7 cellular contexts compared by ENCODE assay signal in the genomic region with DNA sequence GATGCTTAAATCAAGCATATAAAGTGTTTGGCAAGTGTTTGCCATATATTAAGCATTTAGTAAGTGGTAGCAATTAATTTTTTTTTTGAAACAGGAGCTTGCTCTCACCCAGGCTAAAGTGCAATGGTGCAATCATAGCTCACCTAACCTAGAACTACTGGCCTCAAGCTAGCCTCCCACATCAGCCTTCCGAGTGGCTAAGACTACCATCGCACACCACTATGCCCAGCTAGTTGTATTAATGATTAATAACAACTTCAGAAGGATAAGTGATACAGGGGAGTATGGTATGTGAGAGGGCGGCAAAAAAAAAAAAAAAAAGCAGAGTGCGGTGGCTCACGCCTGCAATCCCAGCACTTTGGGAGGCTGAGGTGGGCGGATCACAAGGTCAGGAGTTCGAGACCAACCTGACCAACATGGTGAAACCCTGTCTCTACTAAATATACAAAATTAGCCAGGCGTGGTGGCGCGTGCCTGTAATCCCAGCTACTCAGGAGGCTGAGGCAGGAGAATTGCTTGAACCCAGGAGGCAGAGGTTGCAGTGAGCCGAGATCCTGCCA. TPM values are rescaled to one million over a fixed set of nuclear protein-coding genes. Genes with fewer than 3 reads are reported as not detected.
DNase-seq lines count a peak whose midpoint lies in the region; FAIRE-seq and TF ChIP-seq lines count a peak whose summit lies in the region.
"Not testable (repeated sequence)": the region's sequence is repeated elsewhere in the genome, so short reads cannot be mapped to it uniquely, and the experiment has no call there.

No MANE protein-coding gene starts in this region.

- H3K9me3 ChIP-seq in HEK293 (ENCODE audit: control insufficient read depth, insufficient read depth, low read depth, low read length); kidney (ENCODE audit: control insufficient read depth in 1 of 2, low read length in 2 of 2); sigmoid colon; suprapubic skin: not testable (repeated sequence)

- not testable (repeated sequence) for H3K27ac ChIP-seq in HEK293 (ENCODE audit: extremely low read depth, low read depth, low read length)
- H3K27ac ChIP-seq in RWPE1: peak overlapping the region; percentile 97
- peak overlapping the region; percentile 94 to 98 for H3K27ac ChIP-seq in coronary artery
- peak overlapping the region in 1 of 2 donors; percentile 44 for H3K27ac ChIP-seq in kidney (ENCODE audit: low read depth in 2 of 2, low read length in 2 of 2)
- peak overlapping the region; percentile 93 to 98 (median 97) for H3K27ac ChIP-seq in sigmoid colon
- H3K27ac ChIP-seq in suprapubic skin: peak overlapping the region; percentile 99

- CTCF ChIA-PET in HEK293 (lab: Yijun Ruan, JAX): interaction anchor here (1.5 to 2.1 kb wide), 3 partner anchors 13 to 122 kb away, joined by 4 to 6 read pairs (median 5); no protein-coding TSS in a partner anchor
- CTCF ChIA-PET in RWPE1 (lab: Yijun Ruan, JAX): interaction anchor here (0.6 kb wide), 2 partner anchors 14 to 122 kb away, joined by 4 read pairs; no protein-coding TSS in a partner anchor

- not testable (repeated sequence) for H3K36me3 Mint-ChIP-seq in neural crest cell (ENCODE audit: low read depth)

- DNase-seq in RWPE1 (ENCODE audit: low spot score); coronary artery (ENCODE audit: low spot score); neural crest cell (ENCODE audit: low read depth, low spot score); sigmoid colon; suprapubic skin (ENCODE audit: low spot score in 2 of 2): not testable (repeated sequence)
- DNase-seq in kidney: peak; percentile 21

- intact Hi-C loops in kidney (cut with DNase I); sigmoid colon (cut with DNase I): not testable (repeated sequence)

- H3K27me3 Mint-ChIP-seq in neural crest cell (ENCODE audit: low read depth): not testable (repeated sequence)

- not testable (repeated sequence) for FAIRE-seq in kidney (lab: Jason Lieb, UNC)

- not testable (repeated sequence) for H3K4me1 ChIP-seq in HEK293 (ENCODE audit: control insufficient read depth, insufficient read depth, low read length)
- H3K4me1 ChIP-seq in kidney (ENCODE audit: control insufficient read depth in 1 of 2, insufficient read depth in 1 of 2, low read depth in 1 of 2, low read length in 2 of 2): peaks cover 22 to 48% of the 10 kb centered on the region in 2 donors
- H3K4me1 ChIP-seq in sigmoid colon: peaks cover 0 to 64% (median 44%) of the 10 kb centered on the region in 4 donors
- peaks cover 61% of the 10 kb centered on the region for H3K4me1 ChIP-seq in suprapubic skin

- not testable (repeated sequence) for TF ChIP-seq CTCF in HEK293 (tag by site-specific recombination; IDR thresholded peaks at IDR 0.05); RWPE1 (conservative IDR thresholded peaks at IDR 0.05; ENCODE audit: low read depth); coronary artery (IDR thresholded peaks at IDR 0.05); kidney (IDR thresholded peaks at IDR 0.05; ENCODE audit: borderline replicate concordance, extremely low read depth, insufficient read depth); neural crest cell (conservative IDR thresholded peaks at IDR 0.05); sigmoid colon (IDR thresholded peaks at IDR 0.05); suprapubic skin (IDR thresholded peaks at IDR 0.05)

- H3K4me3 Mint-ChIP-seq in neural crest cell: peak overlapping the region; percentile 21

- not testable (repeated sequence) for H3K9ac ChIP-seq in kidney (ENCODE audit: low read length in 2 of 2)

- H3K27ac Mint-ChIP-seq in neural crest cell (ENCODE audit: unreplicated experiment): not testable (repeated sequence)

- not testable (repeated sequence) for TF ChIP-seq EP300 in sigmoid colon (IDR thresholded peaks at IDR 0.05); suprapubic skin (IDR thresholded peaks at IDR 0.05)

- H3K4me1 Mint-ChIP-seq in neural crest cell: peaks cover 25% of the 10 kb centered on the region

- not testable (repeated sequence) for H3K36me3 ChIP-seq in HEK293 (ENCODE audit: control insufficient read depth in 2 of 2, insufficient read depth in 1 of 2, low read length in 2 of 2); kidney (ENCODE audit: control insufficient read depth in 1 of 2, insufficient read depth in 2 of 2, low read length in 2 of 2); sigmoid colon; suprapubic skin

- not testable (repeated sequence) for H3K4me3 ChIP-seq in HEK293 (ENCODE audit: low read depth, low read length); coronary artery; kidney (ENCODE audit: low read length in 2 of 2); sigmoid colon; suprapubic skin

- 94 to 95% methylated on average over 11 of the region's 11 CpGs for WGBS in sigmoid colon, 2 donors
- 93% methylated on average over 11 of the region's 11 CpGs for WGBS in suprapubic skin

- POLR2A ChIA-PET in HEK293 (lab: Yijun Ruan, JAX) (interaction anchor here (0.9 to 2.7 kb wide), 4 partner anchors 9 to 190 kb away, joined by 3 to 9 read pairs (median 4); partner anchors contain the start of gene GAPDH), RWPE1 (lab: Yijun Ruan, JAX; ENCODE audit: low non-redundant PET) (interaction anchor here (0.6 kb wide), 1 partner anchor 29 kb away, joined by 3 read pairs; no protein-coding TSS in a partner anchor)

- H3K27me3 ChIP-seq in sigmoid colon, suprapubic skin: not testable (repeated sequence)

- not testable (repeated sequence) for TF ChIP-seq POLR2A in sigmoid colon (IDR thresholded peaks at IDR 0.05); suprapubic skin (IDR thresholded peaks at IDR 0.05)

- not testable (repeated sequence) for H3K9me3 Mint-ChIP-seq in neural crest cell

TF ChIP-seq in HEK293, 187 proteins besides CTCF, POLR2A, EP300 and RAD21:
- TF ChIP-seq EGR2 (tag by site-specific recombination; IDR thresholded peaks at IDR 0.05; ENCODE audit: low read depth) (0 out of 2 replicates have a peak, but pooled peaks have one; percentile 30), ZFHX2 (tag by site-specific recombination; conservative IDR thresholded peaks at IDR 0.05) (peak; percentile 23; the same call in 1 of the 2 replicates)
TF ChIP-seq in HEK293: peak in this region for 2; not testable (repeated sequence) for 185.

RNA-seq across cellular contexts. Expression of gene TNFRSF1A, which starts 2.3 kb away (rescaled TPM):
- total RNA-seq in kidney (186 TPM), neural crest cell (41.5 and 47.7 TPM in 2 replicates), sigmoid colon (100 to 1,000 TPM; 135 to 191 (median 176) TPM), suprapubic skin (100 to 1,000 TPM; 276 to 352 (median 281) TPM)
- polyA plus RNA-seq in kidney (ENCODE audit: insufficient read depth, low read depth, low replicate concordance) (99.6 TPM), sigmoid colon (100 to 1,000 TPM in 1 of 3 donors, 10 to 100 TPM in 2; 31.7 to 107 (median 74.5) TPM)

RNA-seq across cellular contexts. Expression of gene SCNN1A, which starts 31.2 kb away (rescaled TPM):
- total RNA-seq in kidney: 452 TPM
- polyA plus RNA-seq in kidney (ENCODE audit: insufficient read depth, low read depth, low replicate concordance): 225 TPM
- total RNA-seq in neural crest cell: not detected in 2 replicates
- 1 to 10 TPM in 3 of 4 donors, under 1 TPM in 1; 0.82 to 7.2 (median 1.1) TPM for total RNA-seq in sigmoid colon
- 100 to 1,000 TPM in 1 of 3 donors, 10 to 100 TPM in 2; 51.1 to 169 (median 53.5) TPM for polyA plus RNA-seq in sigmoid colon
- 100 to 1,000 TPM in 1 of 4 donors, 10 to 100 TPM in 3; 74.2 to 143 (median 93.7) TPM for total RNA-seq in suprapubic skin

RNA-seq across cellular contexts. Expression of gene PLEKHG6, which starts 33.7 kb away (rescaled TPM):
- total RNA-seq in kidney (2.5 TPM), neural crest cell (0.47 and 0.55 TPM in 2 replicates), sigmoid colon (1 to 10 TPM in 1 of 4 donors, under 1 TPM in 1, not detected in 2; 0.99 to 2.5 TPM), suprapubic skin (10 to 100 TPM; 12.4 to 29.9 (median 27.8) TPM)
- polyA plus RNA-seq in kidney (ENCODE audit: insufficient read depth, low read depth, low replicate concordance) (2.9 TPM), sigmoid colon (100 to 1,000 TPM in 1 of 3 donors, 10 to 100 TPM in 2; 61.3 to 146 (median 93.6) TPM)

RNA-seq across cellular contexts. Expression of gene LTBR, which starts 39.8 kb away (rescaled TPM):
- total RNA-seq in kidney: 114 TPM
- 77.8 TPM for polyA plus RNA-seq in kidney (ENCODE audit: insufficient read depth, low read depth, low replicate concordance)
- total RNA-seq in neural crest cell: 1.6 and 1.7 TPM in 2 replicates
- total RNA-seq in sigmoid colon: 100 to 1,000 TPM in 3 of 4 donors, 10 to 100 TPM in 1; 85.2 to 200 (median 125) TPM
- polyA plus RNA-seq in sigmoid colon: 10 to 100 TPM; 36.3 to 85.2 (median 37.8) TPM
- total RNA-seq in suprapubic skin: 100 to 1,000 TPM; 157 to 297 (median 204) TPM

Comparison
In these comparisons a context has a peak if more than half of its experiments do, and no peak if none do; other contexts are left out.
1. RNA of gene SCNN1A, which starts 31.2 kb away (total RNA-seq): 452 TPM in kidney (single experiment) and 74.2 to 143 TPM in suprapubic skin; 0.82 to 7.2 TPM in sigmoid colon and not detected in neural crest cell; every median in the first group is over 4 times any median in the second.